8 cellular contexts compared by ENCODE assay signal in genomic region chr16:84603115-84603816, GRCh38. TPM values are rescaled to one million over a fixed set of nuclear protein-coding genes. Genes with fewer than 3 reads are reported as not detected.
DNase-seq lines count a peak whose midpoint lies in the region; ATAC-seq, FAIRE-seq and TF ChIP-seq lines count a peak whose summit lies in the region.

No MANE protein-coding gene starts in this region.

- no peak for TF ChIP-seq CTCF in RWPE2 (IDR thresholded peaks at IDR 0.05; ENCODE audit: poor library complexity, severe bottlenecking)
- TF ChIP-seq CTCF in HepG2 (CRISPR knock-in tag; IDR thresholded peaks at IDR 0.05): no peak

- no peaks in the 10 kb centered on the region for H3K79me2 ChIP-seq in HepG2 (ENCODE audit: insufficient read depth, low read length)

- H3K27me3 Mint-ChIP-seq in stimulated activated naive B cell treated with anti-CD40 and anti-IgM and Interleukin-4, amounts not matched to agents 10 μg/mL and 1 μg/mL and 100 μg/mL, for 72 hours: no peaks in the 10 kb centered on the region

- TF ChIP-seq POLR2A in H54 (IDR thresholded peaks at IDR 0.05; ENCODE audit: low read depth, low read length): peak; percentile 20; the same call in 1 of the 2 replicates
- TF ChIP-seq POLR2A in HepG2 (IDR thresholded peaks at IDR 0.05; ENCODE audit: insufficient read depth in 1 of 2, low read depth in 2 of 2, low read length in 2 of 2): no peak

- H3K27ac ChIP-seq in RWPE2 (ENCODE audit: poor library complexity, severe bottlenecking): peak overlapping the region; percentile 57
- no peak overlapping the region for H3K27ac ChIP-seq in HepG2 (ENCODE audit: extremely low read length, insufficient read depth, low read length)

- POLR2A ChIA-PET in HepG2 (lab: Yijun Ruan, JAX): no interaction called here

- no peak overlapping the region for H3K9ac ChIP-seq in HepG2 (ENCODE audit: insufficient read depth, low read depth, low read length)

- H3K4me1 Mint-ChIP-seq in stimulated activated naive B cell treated with anti-CD40 and anti-IgM and Interleukin-4, amounts not matched to agents 10 μg/mL and 1 μg/mL and 100 μg/mL, for 72 hours: peaks cover 63 to 93% of the 10 kb centered on the region in 2 donors

- no peak for TF ChIP-seq RAD21 in HepG2 (CRISPR knock-in tag; IDR thresholded peaks at IDR 0.05)

- FAIRE-seq in H54 (lab: Jason Lieb, UNC) (no peak), HepG2 (lab: Jason Lieb, UNC) (no peak)

- H3K4me3 Mint-ChIP-seq in stimulated activated naive B cell treated with anti-CD40 and anti-IgM and Interleukin-4, amounts not matched to agents 10 μg/mL and 1 μg/mL and 100 μg/mL, for 72 hours: peak overlapping the region; percentile 34 to 73

- peaks cover 8% of the 10 kb centered on the region for H3K9me3 ChIP-seq in RWPE2 (ENCODE audit: severe bottlenecking)
- 0 out of 2 replicates have a peak, but pooled peaks cover 5% of the 10 kb centered on the region for H3K9me3 ChIP-seq in HepG2 (ENCODE audit: low read length)

- no peak overlapping the region for H3K4me2 ChIP-seq in HepG2 (ENCODE audit: low read depth, low read length)

- H3K4me3 ChIP-seq in RWPE2 (ENCODE audit: severe bottlenecking): no peak overlapping the region
- H3K4me3 ChIP-seq in HepG2 (replicated peaks in 1 of 3; ENCODE audit: insufficient read depth in 1 of 3, low read depth in 2 of 3, low read length in 3 of 3): no peak overlapping the region

- WGBS in HepG2 (ENCODE audit: low lambda C conversion rate): 84% methylated on average over 24 of the region's 24 CpGs

- ATAC-seq in RWPE2 (ENCODE audit: low read depth) (peak; percentile 93), HepG2 (no peak), HG03135 (IDR thresholded peaks at IDR 0.05; ENCODE audit: unreplicated experiment) (no peak), GM21526 (IDR thresholded peaks at IDR 0.05; ENCODE audit: low FRiP score, unreplicated experiment) (no peak), GM18868 (IDR thresholded peaks at IDR 0.05; ENCODE audit: unreplicated experiment) (no peak)
- ATAC-seq in stimulated activated naive B cell treated with anti-CD40 and anti-IgM and Interleukin-4, amounts not matched to agents 10 μg/mL and 1 μg/mL and 100 μg/mL, for 72 hours (replicated peaks): peak in 1 of 2 donors; percentile 4

- in situ Hi-C loops in HepG2 (cut with HindIII; ENCODE audit: extremely low pct_ligation_motif_present, low pct_unique_long_range_greater_than_20kb): no loop called here

- H3K27me3 ChIP-seq in RWPE2 (ENCODE audit: insufficient read depth, poor library complexity, severe bottlenecking) (no peaks in the 10 kb centered on the region), HepG2 (ENCODE audit: control insufficient read depth in 1 of 2, insufficient read depth in 2 of 2, low read length in 2 of 2) (no peaks in the 10 kb centered on the region)

- H3K9me3 Mint-ChIP-seq in stimulated activated naive B cell treated with anti-CD40 and anti-IgM and Interleukin-4, amounts not matched to agents 10 μg/mL and 1 μg/mL and 100 μg/mL, for 72 hours: peaks cover 4 to 6% of the 10 kb centered on the region in 2 donors

- H3K4me1 ChIP-seq in RWPE2 (ENCODE audit: insufficient read depth, poor library complexity, severe bottlenecking) (peaks cover 22% of the 10 kb centered on the region), HepG2 (ENCODE audit: insufficient read depth, low read length) (peaks cover 54% of the 10 kb centered on the region)

- TF ChIP-seq EP300 in HepG2 (IDR thresholded peaks at IDR 0.05; ENCODE audit: low read depth in 2 of 2, low read length in 2 of 2) (no peak), HepG2 (CRISPR knock-in tag; IDR thresholded peaks at IDR 0.05; ENCODE audit: borderline replicate concordance) (no peak)

- no TSS peak for BruUV-seq in HepG2 (replicated peaks; lab: Mats Ljungman, UMichigan)

- no peaks in the 10 kb centered on the region for H4K20me1 ChIP-seq in HepG2 (ENCODE audit: insufficient read depth, low read length)

- no peak overlapping the region for H2AFZ ChIP-seq in HepG2 (ENCODE audit: low read length)

- peak overlapping the region; percentile 82 for H3K27ac Mint-ChIP-seq in stimulated activated naive B cell treated with anti-CD40 and anti-IgM and Interleukin-4, amounts not matched to agents 10 μg/mL and 1 μg/mL and 100 μg/mL, for 72 hours

- peaks cover 47 to 59% of the 10 kb centered on the region in 2 donors for H3K36me3 Mint-ChIP-seq in stimulated activated naive B cell treated with anti-CD40 and anti-IgM and Interleukin-4, amounts not matched to agents 10 μg/mL and 1 μg/mL and 100 μg/mL, for 72 hours

- intact Hi-C loops in HepG2 (cut with micrococcal nuclease; ENCODE audit: unreplicated experiment): no loop called here

- DNase-seq in H54 (ENCODE audit: insufficient read length, low spot score) (peak; percentile 77), RWPE2 (ENCODE audit: low spot score) (peak; percentile 90), brain pericyte (ENCODE audit: low read depth, low spot score) (peak; percentile 82), HepG2 (ENCODE audit: low spot score) (no peak)
- no peak for DNase-seq in stimulated activated naive B cell treated with anti-CD40 and anti-IgM and Interleukin-4, amounts not matched to agents 10 μg/mL and 1 μg/mL and 100 μg/mL, for 72 hours

- CTCF ChIA-PET in HepG2 (lab: Yijun Ruan, JAX; ENCODE audit: low intra/inter-chr PET ratio, low total read pairs): no interaction called here

- peaks cover 59% of the 10 kb centered on the region for H3K36me3 ChIP-seq in RWPE2 (ENCODE audit: low read depth)
- no peaks in the 10 kb centered on the region; a peak in 1 of 5 replicates for H3K36me3 ChIP-seq in HepG2 (replicated peaks in 1 of 2; ENCODE audit: control insufficient read depth in 1 of 2, insufficient read depth in 2 of 2, low read length in 2 of 2)

TF ChIP-seq in HepG2, 621 proteins besides CTCF, POLR2A, EP300 and RAD21 (continues in another document):
- TF ChIP-seq ZNF234 (CRISPR knock-in tag; conservative IDR thresholded peaks at IDR 0.05) (no peak), KMT2A (CRISPR knock-in tag; IDR thresholded peaks at IDR 0.05) (no peak)

RNA-seq across cellular contexts. Expression of gene COTL1, which starts 14.6 kb away (rescaled TPM):
- total RNA-seq in HepG2 (2016; rRNA removed; fragmentation: Illumina TruSeq; extraction: Trizol): 8.6 and 8.7 TPM in 2 replicates
- 5.8 and 8.7 TPM in 2 replicates for total RNA-seq in HepG2 (2016; cell fraction: cytosol; rRNA removed; fragmentation: Illumina TruSeq; extraction: Trizol; ENCODE audit: low read depth)
- 7.3 and 9.2 TPM in 2 replicates for total RNA-seq in HepG2 (2016; cell fraction: insoluble cytoplasmic fraction; rRNA removed; fragmentation: Illumina TruSeq; extraction: Trizol)
- total RNA-seq in HepG2 (2016; cell fraction: membrane; rRNA removed; fragmentation: Illumina TruSeq; extraction: Trizol): 14.0 and 18.2 TPM in 2 replicates
- total RNA-seq in HepG2 (2016; cell fraction: nucleus; rRNA removed; fragmentation: Illumina TruSeq; extraction: Trizol): 3.7 and 4.3 TPM in 2 replicates
- polyA plus RNA-seq in HepG2 (2011; rRNA removed): 9.7 and 16.9 TPM in 2 replicates
- polyA plus RNA-seq in HepG2 (2011; cell fraction: cytosol; rRNA removed): 8.5 and 16.0 TPM in 2 replicates
- polyA plus RNA-seq in HepG2 (2011; cell fraction: nucleus; rRNA removed): 5.1 and 7.3 TPM in 2 replicates
- 8.5 and 17.2 TPM in 2 replicates for polyA plus RNA-seq in HepG2 (2012)
- 15.3 and 18.5 TPM in 2 replicates for polyA plus RNA-seq in HepG2 (2016; cell fraction: cytosol; fragmentation: Illumina TruSeq; extraction: Trizol; ENCODE audit: low read depth)
- polyA plus RNA-seq in HepG2 (2016; cell fraction: insoluble cytoplasmic fraction; fragmentation: Illumina TruSeq; extraction: Trizol; ENCODE audit: low read depth): 17.5 and 21.2 TPM in 2 replicates
- 23.1 and 28.6 TPM in 2 replicates for polyA plus RNA-seq in HepG2 (2016; cell fraction: membrane; fragmentation: Illumina TruSeq; extraction: Trizol; ENCODE audit: low read depth)
- 10.8 and 11.4 TPM in 2 replicates for polyA plus RNA-seq in HepG2 (2016; cell fraction: nucleus; fragmentation: Illumina TruSeq; extraction: Trizol; ENCODE audit: insufficient read depth, low read depth)
- 13.8 and 51.4 TPM in 2 replicates for polyA minus RNA-seq in HepG2 (2011; rRNA and poly(A)+ RNA removed; ENCODE audit: low replicate concordance)
- polyA minus RNA-seq in HepG2 (2011; cell fraction: cytosol; rRNA and poly(A)+ RNA removed): 3.7 and 9.1 TPM in 2 replicates
- polyA minus RNA-seq in HepG2 (2011; cell fraction: nucleus; rRNA and poly(A)+ RNA removed): 3.7 and 4.8 TPM in 2 replicates

RNA-seq across cellular contexts. Expression of gene KLHL36, which starts 45.0 kb away (rescaled TPM):
- 23.6 and 24.3 TPM in 2 replicates for total RNA-seq in HepG2 (2016; rRNA removed; fragmentation: Illumina TruSeq; extraction: Trizol)
- total RNA-seq in HepG2 (2016; cell fraction: cytosol; rRNA removed; fragmentation: Illumina TruSeq; extraction: Trizol; ENCODE audit: low read depth): 5.2 and 5.7 TPM in 2 replicates
- total RNA-seq in HepG2 (2016; cell fraction: insoluble cytoplasmic fraction; rRNA removed; fragmentation: Illumina TruSeq; extraction: Trizol): 19.7 and 25.5 TPM in 2 replicates
- 13.6 and 13.8 TPM in 2 replicates for total RNA-seq in HepG2 (2016; cell fraction: membrane; rRNA removed; fragmentation: Illumina TruSeq; extraction: Trizol)
- total RNA-seq in HepG2 (2016; cell fraction: nucleus; rRNA removed; fragmentation: Illumina TruSeq; extraction: Trizol): 19.3 and 23.7 TPM in 2 replicates
- polyA plus RNA-seq in HepG2 (2011; rRNA removed): 26.0 and 34.9 TPM in 2 replicates
- polyA plus RNA-seq in HepG2 (2011; cell fraction: cytosol; rRNA removed): 19.5 and 24.5 TPM in 2 replicates
- 101 and 113 TPM in 2 replicates for polyA plus RNA-seq in HepG2 (2011; cell fraction: nucleus; rRNA removed)
- 13.5 and 16.7 TPM in 2 replicates for polyA plus RNA-seq in HepG2 (2012)
- 3.3 and 4.5 TPM in 2 replicates for polyA plus RNA-seq in HepG2 (2016; cell fraction: cytosol; fragmentation: Illumina TruSeq; extraction: Trizol; ENCODE audit: low read depth)
- polyA plus RNA-seq in HepG2 (2016; cell fraction: insoluble cytoplasmic fraction; fragmentation: Illumina TruSeq; extraction: Trizol; ENCODE audit: low read depth): 12.0 and 13.5 TPM in 2 replicates
- 5.3 and 6.0 TPM in 2 replicates for polyA plus RNA-seq in HepG2 (2016; cell fraction: membrane; fragmentation: Illumina TruSeq; extraction: Trizol; ENCODE audit: low read depth)
- polyA plus RNA-seq in HepG2 (2016; cell fraction: nucleus; fragmentation: Illumina TruSeq; extraction: Trizol; ENCODE audit: insufficient read depth, low read depth): 30.5 and 31.5 TPM in 2 replicates
- 18.8 and 92.4 TPM in 2 replicates for polyA minus RNA-seq in HepG2 (2011; rRNA and poly(A)+ RNA removed; ENCODE audit: low replicate concordance)
- polyA minus RNA-seq in HepG2 (2011; cell fraction: cytosol; rRNA and poly(A)+ RNA removed): 32.9 and 39.6 TPM in 2 replicates
- polyA minus RNA-seq in HepG2 (2011; cell fraction: nucleus; rRNA and poly(A)+ RNA removed): 40.4 and 48.1 TPM in 2 replicates

Comparison
In these comparisons a context has a peak if more than half of its experiments do, and no peak if none do; other contexts are left out.
1. DNase-seq: peak in H54 (single experiment), RWPE2 (single experiment) and brain pericyte (single experiment); none in HepG2 (single experiment) and stimulated activated naive B cell treated with anti-CD40 and anti-IgM and Interleukin-4, amounts not matched to agents 10 μg/mL and 1 μg/mL and 100 μg/mL, for 72 hours (single experiment).